Comparison of ENCODE assay signal across 10 cellular contexts in genomic region chr1:155932487-155932886, GRCh38. TPM values are rescaled to one million over a fixed set of nuclear protein-coding genes. Genes with fewer than 3 reads are reported as not detected.
DNase-seq lines count a peak whose midpoint lies in the region; ATAC-seq, FAIRE-seq and TF ChIP-seq lines count a peak whose summit lies in the region.
"Had no signal": no experiment of that assay in that cellular context is flagged by ENCODE, and none has a peak within 500 bp of the region (broad histone marks: within the 10 kb centered on the region; RNA-seq: fewer than 3 reads in every experiment).

No MANE protein-coding gene starts in this region.

- peak overlapping the region; percentile 42 for H3K27ac Mint-ChIP-seq in activated T-helper 2 cell treated with anti-CD3 and anti-CD28 coated beads, Interferon-gamma antibody, Interleukin-2, Interleukin-4, amounts not matched to agents 10 μg/mL and 5 μg/mL and 100 μg/mL, durations not matched to agents 14 hours and 24 hours and 36 hours

- TF ChIP-seq RAD21 in A549 (conservative IDR thresholded peaks at IDR 0.05 in 1 of 2, IDR thresholded peaks at IDR 0.05 in 1 of 2): no peak

- H3K9me3 ChIP-seq in A549: no peaks in the 10 kb centered on the region
- H3K9me3 ChIP-seq in HAP-1: no peaks in the 10 kb centered on the region
- H3K9me3 ChIP-seq in iPS-18a (ENCODE audit: control insufficient read depth, low read depth, low read length): no peaks in the 10 kb centered on the region

- no peak for TF ChIP-seq POLR2A in A549 (IDR thresholded peaks at IDR 0.05; ENCODE audit: low read length)

- no peak for FAIRE-seq in A549 (lab: Jason Lieb, UNC)

- WGBS in A549 (ENCODE audit: missing lambda C conversion rate): 44% methylated on average over 5 of the region's 5 CpGs

- DNase-seq in A549 (ENCODE audit: low read depth in 1 of 2, low spot score in 1 of 2) (no peak), HAP-1 (ENCODE audit: low spot score in 2 of 2) (no peak), NCI-H2029 (lab: John Stamatoyannopoulos, UW) (no peak), HCEC 1CT (no peak)
- no peak for DNase-seq in activated T-helper 2 cell treated with anti-CD3 and anti-CD28 coated beads, Interferon-gamma antibody, Interleukin-2, Interleukin-4, amounts not matched to agents 10 μg/mL and 5 μg/mL and 100 μg/mL, durations not matched to agents 14 hours and 24 hours and 36 hours (ENCODE audit: low spot score)
- no peak for DNase-seq in effector CD4-positive, alpha-beta T cell
- DNase-seq: NCI-H1694 had no signal

- intact Hi-C loops in activated T-helper 2 cell treated with anti-CD3 and anti-CD28 coated beads, Interferon-gamma antibody, Interleukin-2, Interleukin-4, amounts not matched to agents 10 μg/mL and 5 μg/mL and 100 μg/mL, durations not matched to agents 14 hours and 24 hours and 36 hours (cut with micrococcal nuclease): no loop called here

- H3K4me3 ChIP-seq in A549: peak overlapping the region; percentile 81
- peak overlapping the region; percentile 86 for H3K4me3 ChIP-seq in HAP-1
- H3K4me3 ChIP-seq in iPS-18a (ENCODE audit: low read length): peak overlapping the region; percentile 81

- H3K9ac ChIP-seq in iPS-18a (ENCODE audit: low read length): no peak overlapping the region

- no peak for TF ChIP-seq CTCF in A549 (IDR thresholded peaks at IDR 0.05)

- POLR2A ChIA-PET in A549 (lab: Yijun Ruan, JAX): interaction anchor here (0.6 to 1.6 kb wide), 3 partner anchors 10 to 46 kb away, joined by 3 to 4 read pairs (median 4); partner anchors contain the start of gene ARHGEF2

- H3K27ac ChIP-seq in A549: 0 out of 6 replicates have a peak overlapping the region, but pooled peaks of 1 of the 2 experiments have one; percentile 17
- no peak overlapping the region for H3K27ac ChIP-seq in iPS-18a (ENCODE audit: low read length)

- no peak for TF ChIP-seq EP300 in A549 (IDR thresholded peaks at IDR 0.05)

- CTCF ChIA-PET in A549 (lab: Yijun Ruan, JAX): interaction anchor here (1.0 to 3.6 kb wide), 7 partner anchors 12 to 133 kb away, joined by 3 to 23 read pairs (median 4); partner anchors contain the start of gene ARHGEF2

- H3K4me3 Mint-ChIP-seq in activated T-helper 2 cell treated with anti-CD3 and anti-CD28 coated beads, Interferon-gamma antibody, Interleukin-2, Interleukin-4, amounts not matched to agents 10 μg/mL and 5 μg/mL and 100 μg/mL, durations not matched to agents 14 hours and 24 hours and 36 hours (ENCODE audit: low read depth): peak overlapping the region; percentile 68

- in situ Hi-C loops in HAP-1 (cut with MboI; ENCODE audit: low sequenced_read_pairs): loop anchor here (10.0 kb wide), 1 partner anchor 122 kb away; the partner anchor contains the start of genes LAMTOR2 and UBQLN4

- no peaks in the 10 kb centered on the region for H3K9me3 Mint-ChIP-seq in activated T-helper 2 cell treated with anti-CD3 and anti-CD28 coated beads, Interferon-gamma antibody, Interleukin-2, Interleukin-4, amounts not matched to agents 10 μg/mL and 5 μg/mL and 100 μg/mL, durations not matched to agents 14 hours and 24 hours and 36 hours
- H3K9me3 Mint-ChIP-seq: activated naive CD4-positive, alpha-beta T cell treated with anti-CD3 and anti-CD28 coated beads, Interleukin-2, amount 50 U/mL, for 72 hours had no signal

- no peaks in the 10 kb centered on the region for H3K27me3 Mint-ChIP-seq in activated T-helper 2 cell treated with anti-CD3 and anti-CD28 coated beads, Interferon-gamma antibody, Interleukin-2, Interleukin-4, amounts not matched to agents 10 μg/mL and 5 μg/mL and 100 μg/mL, durations not matched to agents 14 hours and 24 hours and 36 hours (ENCODE audit: low read depth)

- peaks cover 28% of the 10 kb centered on the region for H3K4me1 Mint-ChIP-seq in activated T-helper 2 cell treated with anti-CD3 and anti-CD28 coated beads, Interferon-gamma antibody, Interleukin-2, Interleukin-4, amounts not matched to agents 10 μg/mL and 5 μg/mL and 100 μg/mL, durations not matched to agents 14 hours and 24 hours and 36 hours (ENCODE audit: low read depth)

- peaks cover 62% of the 10 kb centered on the region for H3K36me3 ChIP-seq in HAP-1 (replicated peaks)
- H3K36me3 ChIP-seq in iPS-18a (ENCODE audit: control insufficient read depth, low read depth, low read length): peaks cover 40% of the 10 kb centered on the region

- H3K4me1 ChIP-seq in A549 (peaks cover 39% of the 10 kb centered on the region), HAP-1 (peaks cover 18% of the 10 kb centered on the region), iPS-18a (ENCODE audit: control insufficient read depth, low read depth, low read length) (no peaks in the 10 kb centered on the region)

- H3K27me3 ChIP-seq in HAP-1 (ENCODE audit: low read depth) (no peaks in the 10 kb centered on the region), iPS-18a (ENCODE audit: control insufficient read depth, insufficient read depth, low read length) (no peaks in the 10 kb centered on the region)

- ATAC-seq in A549 (no peak), GM18861 (IDR thresholded peaks at IDR 0.05; ENCODE audit: unreplicated experiment) (no peak)
- ATAC-seq: activated naive CD4-positive, alpha-beta T cell treated with anti-CD3 and anti-CD28 coated beads, Interleukin-2, amount 50 U/mL, for 72 hours had no signal

- peak overlapping the region; percentile 88 for H3K4me2 ChIP-seq in A549

- peaks cover 48% of the 10 kb centered on the region for H3K36me3 Mint-ChIP-seq in activated T-helper 2 cell treated with anti-CD3 and anti-CD28 coated beads, Interferon-gamma antibody, Interleukin-2, Interleukin-4, amounts not matched to agents 10 μg/mL and 5 μg/mL and 100 μg/mL, durations not matched to agents 14 hours and 24 hours and 36 hours (ENCODE audit: low read depth)

TF ChIP-seq in A549, 52 proteins besides CTCF, POLR2A, EP300 and RAD21 (continues in another document):
- TF ChIP-seq NPAS2 (CRISPR knock-in tag; IDR thresholded peaks at IDR 0.05; ENCODE audit: borderline replicate concordance): no peak
- TF ChIP-seq PHF8 (IDR thresholded peaks at IDR 0.05; ENCODE audit: borderline replicate concordance, low read depth): no peak
- no peak for TF ChIP-seq TFCP2L1 (CRISPR knock-in tag; IDR thresholded peaks at IDR 0.05)
- TF ChIP-seq RFX5 (IDR thresholded peaks at IDR 0.05): no peak
- TF ChIP-seq MYC (IDR thresholded peaks at IDR 0.05; ENCODE audit: borderline replicate concordance, low read length): no peak
- no peak for TF ChIP-seq TP53 (CRISPR knock-in tag; IDR thresholded peaks at IDR 0.05)

RNA-seq across cellular contexts. Expression of gene KHDC4, which starts 1.7 kb away (rescaled TPM):
- polyA plus RNA-seq in A549 (2011; rRNA removed) (69.9 and 72.3 TPM in 2 replicates), A549 (2017; fragmentation: RNase III; extraction: RNeasy Plus Mini Kit Qiagen cat#74134 plus additional on column Dnase treatment) (35.7 to 37.9 TPM (median 37.7 TPM) in 3 replicates)
- 22.6 and 30.2 TPM in 2 replicates for polyA plus RNA-seq in A549 (2012; cell fraction: cytosol; rRNA removed)
- polyA plus RNA-seq in A549 (2012; cell fraction: nucleus; rRNA removed): 52.1 and 67.4 TPM in 2 replicates
- 58.0 and 90.2 TPM in 2 replicates for polyA minus RNA-seq in A549 (2011; rRNA and poly(A)+ RNA removed)
- total RNA-seq in activated T-helper 2 cell treated with anti-CD3 and anti-CD28 coated beads, Interferon-gamma antibody, Interleukin-2, Interleukin-4, amounts not matched to agents 10 μg/mL and 5 μg/mL and 100 μg/mL, durations not matched to agents 14 hours and 24 hours and 36 hours: 78.4 and 83.5 TPM in 2 replicates

RNA-seq across cellular contexts. Expression of gene RXFP4, which starts 9.0 kb away (rescaled TPM):
- polyA plus RNA-seq in A549 (2011; rRNA removed): 0.12 TPM in 1 of 2 replicates, not detected in the other
- polyA plus RNA-seq in A549 (2012; cell fraction: cytosol; rRNA removed): 0.03 and 0.05 TPM in 2 replicates
- 0.07 TPM in 1 of 2 replicates, not detected in the other for polyA plus RNA-seq in A549 (2012; cell fraction: nucleus; rRNA removed)
- polyA plus RNA-seq in A549 (2017; fragmentation: RNase III; extraction: RNeasy Plus Mini Kit Qiagen cat#74134 plus additional on column Dnase treatment): 0.06 TPM in 1 of 3 replicates, not detected in the others
- not detected in 2 replicates for polyA minus RNA-seq in A549 (2011; rRNA and poly(A)+ RNA removed)
- not detected in 2 replicates for total RNA-seq in activated T-helper 2 cell treated with anti-CD3 and anti-CD28 coated beads, Interferon-gamma antibody, Interleukin-2, Interleukin-4, amounts not matched to agents 10 μg/mL and 5 μg/mL and 100 μg/mL, durations not matched to agents 14 hours and 24 hours and 36 hours
- total RNA-seq: activated naive CD4-positive, alpha-beta T cell treated with anti-CD3 and anti-CD28 coated beads, Interleukin-2, amount 50 U/mL, for 72 hours had no signal

RNA-seq across cellular contexts. Expression of gene RIT1, which starts 21.3 kb away (rescaled TPM):
- polyA plus RNA-seq in A549 (2011; rRNA removed): 48.1 and 51.9 TPM in 2 replicates
- polyA plus RNA-seq in A549 (2012; cell fraction: cytosol; rRNA removed): 16.8 and 17.2 TPM in 2 replicates
- polyA plus RNA-seq in A549 (2012; cell fraction: nucleus; rRNA removed): 10.3 and 14.4 TPM in 2 replicates
- 19.2 to 23.6 TPM (median 20.4 TPM) in 3 replicates for polyA plus RNA-seq in A549 (2017; fragmentation: RNase III; extraction: RNeasy Plus Mini Kit Qiagen cat#74134 plus additional on column Dnase treatment)
- polyA minus RNA-seq in A549 (2011; rRNA and poly(A)+ RNA removed): 30.5 and 44.6 TPM in 2 replicates
- total RNA-seq in activated T-helper 2 cell treated with anti-CD3 and anti-CD28 coated beads, Interferon-gamma antibody, Interleukin-2, Interleukin-4, amounts not matched to agents 10 μg/mL and 5 μg/mL and 100 μg/mL, durations not matched to agents 14 hours and 24 hours and 36 hours: 20.0 and 27.0 TPM in 2 replicates

RNA-seq across cellular contexts. Expression of gene ARHGEF2, which starts 45.9 kb away (rescaled TPM):
- 67.4 and 69.1 TPM in 2 replicates for polyA plus RNA-seq in A549 (2011; rRNA removed)
- 22.8 and 23.2 TPM in 2 replicates for polyA plus RNA-seq in A549 (2012; cell fraction: cytosol; rRNA removed)
- 66.0 and 69.8 TPM in 2 replicates for polyA plus RNA-seq in A549 (2012; cell fraction: nucleus; rRNA removed)
- 21.3 to 21.5 TPM (median 21.5 TPM) in 3 replicates for polyA plus RNA-seq in A549 (2017; fragmentation: RNase III; extraction: RNeasy Plus Mini Kit Qiagen cat#74134 plus additional on column Dnase treatment)
- polyA minus RNA-seq in A549 (2011; rRNA and poly(A)+ RNA removed): 84.0 and 96.7 TPM in 2 replicates
- 211 and 216 TPM in 2 replicates for total RNA-seq in activated T-helper 2 cell treated with anti-CD3 and anti-CD28 coated beads, Interferon-gamma antibody, Interleukin-2, Interleukin-4, amounts not matched to agents 10 μg/mL and 5 μg/mL and 100 μg/mL, durations not matched to agents 14 hours and 24 hours and 36 hours
